Comparison of ENCODE assay signal across 10 cellular contexts in the genomic region with DNA sequence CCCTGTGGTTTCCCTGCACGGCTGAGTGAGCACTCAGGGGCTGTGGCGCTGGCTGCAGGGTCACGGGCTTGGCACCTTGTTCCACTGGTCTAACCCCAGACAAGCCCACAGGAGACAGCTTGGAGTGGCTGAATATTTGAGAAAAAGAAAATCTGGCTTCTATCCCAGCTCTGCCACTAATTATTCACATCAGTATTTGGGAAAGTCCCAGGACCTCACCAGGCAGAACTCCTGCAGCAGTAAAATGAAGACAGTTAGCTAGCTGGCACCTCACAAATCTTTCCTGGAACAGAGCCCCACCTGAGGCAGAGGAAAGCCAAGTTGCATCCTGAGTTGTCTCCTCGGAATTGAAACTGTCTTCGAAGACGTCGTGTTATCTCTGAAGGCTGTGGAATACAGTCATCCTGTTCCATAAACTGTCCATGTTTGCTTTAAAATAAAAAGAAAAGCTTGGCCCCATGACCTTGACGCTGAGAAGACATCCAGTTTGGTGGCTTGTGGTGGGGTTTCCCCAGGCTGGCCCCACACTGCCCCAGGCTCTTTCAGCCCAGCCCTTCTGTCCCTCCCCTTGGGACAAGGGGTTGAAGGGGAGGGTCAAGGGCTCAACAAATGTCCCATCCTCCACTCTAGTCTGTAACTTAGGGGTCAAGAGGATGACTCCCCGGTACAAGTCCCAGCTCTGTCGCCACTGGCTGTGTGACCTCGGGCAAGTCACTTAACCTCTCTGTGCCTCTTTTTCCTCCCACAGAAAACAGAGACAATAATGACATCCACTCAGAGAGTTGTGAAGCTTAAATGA.
DNase-seq lines count a peak whose midpoint lies in the region; ATAC-seq and TF ChIP-seq lines count a peak whose summit lies in the region.
"Had no signal": no experiment of that assay in that cellular context is flagged by ENCODE, and none has a peak within 500 bp of the region (broad histone marks: within the 10 kb centered on the region; RNA-seq: fewer than 3 reads in every experiment).

No MANE protein-coding gene starts in this region.

- CTCF ChIA-PET in RWPE1 (lab: Yijun Ruan, JAX) = interaction anchor here (0.6 to 1.0 kb wide), 2 partner anchors 11 to 319 kb away, joined by 3 to 6 read pairs; no protein-coding TSS in a partner anchor

- no peak overlapping the region for H3K4me3 Mint-ChIP-seq in stimulated activated memory B cell treated with anti-CD40 and anti-IgM and Interleukin-4, amounts not matched to agents 10 μg/mL and 1 μg/mL and 100 μg/mL, for 72 hours
- no peak overlapping the region for H3K4me3 Mint-ChIP-seq in progenitor cell of endocrine pancreas (ENCODE audit: low read depth)
- H3K4me3 Mint-ChIP-seq: naive thymus-derived CD4-positive, alpha-beta T cell had no signal

- peaks cover 2% of the 10 kb centered on the region for H3K9me3 Mint-ChIP-seq in stimulated activated memory B cell treated with anti-CD40 and anti-IgM and Interleukin-4, amounts not matched to agents 10 μg/mL and 1 μg/mL and 100 μg/mL, for 72 hours
- no peaks in the 10 kb centered on the region for H3K9me3 Mint-ChIP-seq in progenitor cell of endocrine pancreas (ENCODE audit: low read depth)
- H3K9me3 Mint-ChIP-seq: naive thymus-derived CD4-positive, alpha-beta T cell had no signal

- no peak for TF ChIP-seq CTCF in RWPE1 (conservative IDR thresholded peaks at IDR 0.05; ENCODE audit: low read depth)
- no peak for TF ChIP-seq CTCF in progenitor cell of endocrine pancreas (IDR thresholded peaks at IDR 0.05; ENCODE audit: unreplicated experiment)

- no peaks in the 10 kb centered on the region for H3K36me3 Mint-ChIP-seq in stimulated activated memory B cell treated with anti-CD40 and anti-IgM and Interleukin-4, amounts not matched to agents 10 μg/mL and 1 μg/mL and 100 μg/mL, for 72 hours
- H3K36me3 Mint-ChIP-seq in progenitor cell of endocrine pancreas (ENCODE audit: insufficient read depth) = no peaks in the 10 kb centered on the region

- peak overlapping the region; percentile 58 for H3K27ac ChIP-seq in RWPE1

- H3K27ac Mint-ChIP-seq in stimulated activated memory B cell treated with anti-CD40 and anti-IgM and Interleukin-4, amounts not matched to agents 10 μg/mL and 1 μg/mL and 100 μg/mL, for 72 hours = no peak overlapping the region
- H3K27ac Mint-ChIP-seq in progenitor cell of endocrine pancreas = no peak overlapping the region
- H3K27ac Mint-ChIP-seq: naive thymus-derived CD4-positive, alpha-beta T cell had no signal

- no peak for ATAC-seq in HG02852 (IDR thresholded peaks at IDR 0.05; ENCODE audit: unreplicated experiment)
- no peak for ATAC-seq in stimulated activated memory B cell treated with anti-CD40 and anti-IgM and Interleukin-4, amounts not matched to agents 10 μg/mL and 1 μg/mL and 100 μg/mL, for 72 hours
- ATAC-seq: naive thymus-derived CD4-positive, alpha-beta T cell had no signal

- H3K27me3 Mint-ChIP-seq in stimulated activated memory B cell treated with anti-CD40 and anti-IgM and Interleukin-4, amounts not matched to agents 10 μg/mL and 1 μg/mL and 100 μg/mL, for 72 hours = peaks cover 57% of the 10 kb centered on the region
- peaks cover 2% of the 10 kb centered on the region for H3K27me3 Mint-ChIP-seq in progenitor cell of endocrine pancreas

- peaks cover 6% of the 10 kb centered on the region for H3K4me1 Mint-ChIP-seq in stimulated activated memory B cell treated with anti-CD40 and anti-IgM and Interleukin-4, amounts not matched to agents 10 μg/mL and 1 μg/mL and 100 μg/mL, for 72 hours
- H3K4me1 Mint-ChIP-seq in progenitor cell of endocrine pancreas (ENCODE audit: low read depth) = peaks cover 9% of the 10 kb centered on the region

- DNase-seq in EL = peak; percentile 50
- no peak for DNase-seq in RWPE1 (ENCODE audit: low spot score)
- peak; percentile 56 for DNase-seq in fibroblast of peridontal ligament (ENCODE audit: extremely low read depth)
- DNase-seq in renal cortical epithelial cell (ENCODE audit: low read depth) = peak; percentile 68
- no peak for DNase-seq in iPS-NIHi11 (ENCODE audit: low spot score)
- no peak for DNase-seq in progenitor cell of endocrine pancreas (ENCODE audit: low spot score, unreplicated experiment)
- DNase-seq: naive thymus-derived CD4-positive, alpha-beta T cell; NCI-H2081 had no signal

- POLR2A ChIA-PET in RWPE1 (lab: Yijun Ruan, JAX; ENCODE audit: low non-redundant PET) = no interaction called here

Comparison
In these comparisons a context has a peak if more than half of its experiments do, and no peak if none do; other contexts are left out.
1. DNase-seq: peak in EL (single experiment), fibroblast of peridontal ligament (single experiment) and renal cortical epithelial cell (single experiment); none in RWPE1 (single experiment), iPS-NIHi11 (single experiment) and progenitor cell of endocrine pancreas (single experiment).